19 cellular contexts compared by ENCODE assay signal in the genomic region with DNA sequence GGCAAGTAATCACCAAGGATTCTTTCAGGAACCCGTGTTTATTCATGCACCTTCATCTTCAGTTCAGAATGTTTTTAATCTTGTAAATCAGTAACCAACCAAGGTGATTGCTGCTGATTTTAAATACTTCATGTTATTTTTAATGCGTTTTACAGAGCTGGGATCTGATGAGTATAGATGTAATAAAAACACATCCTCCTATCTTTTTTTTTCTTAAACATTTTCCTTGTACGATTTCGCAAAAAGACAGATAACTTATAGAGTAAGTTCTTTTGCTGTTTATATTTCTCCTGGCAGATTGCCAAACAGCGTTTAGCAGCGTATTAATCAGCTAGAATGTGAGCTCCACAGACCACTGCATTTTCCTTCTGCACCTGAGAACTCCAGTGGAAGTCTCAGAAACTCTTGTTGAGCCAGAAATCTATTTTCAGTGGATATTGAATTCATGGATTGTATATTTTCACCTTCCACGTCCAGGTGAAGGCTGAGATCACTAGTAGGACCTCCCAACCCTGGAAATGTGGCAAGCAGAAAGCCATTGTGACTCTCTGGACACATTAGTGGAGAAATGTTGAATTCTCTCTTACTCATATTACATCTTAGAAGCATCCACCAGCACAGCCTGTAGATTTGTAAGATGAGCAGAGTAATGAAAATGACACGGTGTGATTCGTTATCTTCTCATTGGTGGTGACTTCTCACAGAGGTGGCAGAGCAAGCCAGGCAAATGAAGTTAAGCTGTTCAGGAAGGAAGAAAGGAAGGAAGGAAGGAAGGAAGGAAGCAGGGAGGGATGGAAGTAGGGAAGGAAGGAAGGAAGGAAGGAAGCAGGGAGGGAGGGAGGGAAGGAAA.
DNase-seq lines count a peak whose midpoint lies in the region; ATAC-seq and TF ChIP-seq lines count a peak whose summit lies in the region.
"Had no signal": no experiment of that assay in that cellular context is flagged by ENCODE, and none has a peak within 500 bp of the region (broad histone marks: within the 10 kb centered on the region; RNA-seq: fewer than 3 reads in every experiment).

No MANE protein-coding gene starts in this region.

- H3K27me3 ChIP-seq in left ventricle myocardium inferior (ENCODE audit: low read depth), result no peaks in the 10 kb centered on the region

- no peaks in the 10 kb centered on the region for H3K36me3 ChIP-seq in HEK293 (ENCODE audit: control insufficient read depth in 2 of 2, insufficient read depth in 1 of 2, low read length in 2 of 2)
- no peaks in the 10 kb centered on the region for H3K36me3 ChIP-seq in left ventricle myocardium inferior
- H3K36me3 ChIP-seq: WERI-Rb-1 had no signal

- no peak overlapping the region for H3K4me3 ChIP-seq in HEK293 (ENCODE audit: low read depth, low read length)
- no peak overlapping the region for H3K4me3 ChIP-seq in fibroblast of villous mesenchyme (ENCODE audit: low read depth, low read length)
- H3K4me3 ChIP-seq in left ventricle myocardium inferior, result no peak overlapping the region

- intact Hi-C loops in left ventricle myocardium inferior (cut with micrococcal nuclease) (no loop called here), left cardiac atrium (cut with DNase I) (no loop called here)

- DNase-seq in RKO (ENCODE audit: low spot score) (peak; percentile 27), fibroblast of villous mesenchyme (ENCODE audit: low read depth) (peak; percentile 27), renal cortical epithelial cell (ENCODE audit: low read depth) (peak; percentile 72), left ventricle myocardium inferior (no peak), left cardiac atrium (no peak)
- DNase-seq: activated CD4-positive, alpha-beta T cell treated with anti-CD3 and anti-CD28 coated beads, Interleukin-2, amount 10 ng/mL, durations not matched to agents 7 days and 5 days; activated CD8-positive, alpha-beta memory T cell treated with anti-CD3 and anti-CD28 coated beads, Interleukin-2, amount 10 ng/mL, durations not matched to agents 7 days and 5 days; activated naive CD4-positive, alpha-beta T cell treated with anti-CD3 and anti-CD28 coated beads, Interleukin-2, amount 10 ng/mL, durations not matched to agents 7 days and 5 days; activated T-cell treated with anti-CD3 and anti-CD28 coated beads, Interleukin-2, amount 50 U/mL, for 72 hours; anterior cingulate cortex; CD4-positive, alpha-beta T cell; central memory CD4-positive, alpha-beta T cell; NCI-H2171 treated with DMSO at 0.1 percent for 48 hours; NCI-H524 treated with DMSO at 0.1 percent for 48 hours; RPMI8226; WERI-Rb-1 had no signal

- TF ChIP-seq CTCF in HEK293 (tag by site-specific recombination; IDR thresholded peaks at IDR 0.05) (no peak), fibroblast of villous mesenchyme (IDR thresholded peaks at IDR 0.05; ENCODE audit: insufficient read depth, low read depth, low read length) (no peak), left ventricle myocardium inferior (IDR thresholded peaks at IDR 0.05; ENCODE audit: borderline replicate concordance) (no peak)

- H3K9me3 ChIP-seq in HEK293 (ENCODE audit: control insufficient read depth, insufficient read depth, low read depth, low read length) (no peaks in the 10 kb centered on the region), left ventricle myocardium inferior (replicated peaks) (peaks cover 10% of the 10 kb centered on the region)

- H3K4me1 ChIP-seq in HEK293 (ENCODE audit: control insufficient read depth, insufficient read depth, low read length) (peaks cover 6% of the 10 kb centered on the region), left ventricle myocardium inferior (peaks cover 8% of the 10 kb centered on the region)

- ATAC-seq in GM18907 (IDR thresholded peaks at IDR 0.05; ENCODE audit: unreplicated experiment) (no peak), left cardiac atrium (no peak)
- ATAC-seq: activated CD8-positive, alpha-beta memory T cell treated with anti-CD3 and anti-CD28 coated beads, Interleukin-2, amount 10 ng/mL, durations not matched to agents 7 days and 5 days; activated T-cell treated with anti-CD3 and anti-CD28 coated beads, Interleukin-2, amount 50 U/mL, for 72 hours; sciatic nerve had no signal

- CTCF ChIA-PET in HEK293 (lab: Yijun Ruan, JAX), result interaction anchor here (1.0 kb wide), 1 partner anchor 20 kb away, joined by 3 read pairs; no protein-coding TSS in a partner anchor

- POLR2A ChIA-PET in HEK293 (lab: Yijun Ruan, JAX), result no interaction called here

- H3K27ac ChIP-seq in HEK293 (ENCODE audit: extremely low read depth, low read depth, low read length), result no peak overlapping the region
- no peak overlapping the region for H3K27ac ChIP-seq in left ventricle myocardium inferior (replicated peaks)
- H3K27ac ChIP-seq: WERI-Rb-1 had no signal

TF ChIP-seq in HEK293, 187 proteins besides CTCF, POLR2A, EP300 and RAD21:
- TF ChIP-seq ZNF394 (tag by site-specific recombination; IDR thresholded peaks at IDR 0.05; ENCODE audit: borderline replicate concordance) (no peak), ZNF621 (tag by site-specific recombination; IDR thresholded peaks at IDR 0.05) (no peak), ZNF660 (tag by site-specific recombination; IDR thresholded peaks at IDR 0.05) (peak; percentile 47; the same call in 1 of the 2 replicates), ZNF366 (tag by site-specific recombination; conservative IDR thresholded peaks at IDR 0.05) (peak; percentile 49; the same call in 1 of the 2 replicates), ZNF146 (tag by site-specific recombination; IDR thresholded peaks at IDR 0.05) (no peak), ZNF350 (tag by site-specific recombination; IDR thresholded peaks at IDR 0.05) (0 out of 2 replicates have a peak, but pooled peaks have one; percentile 55), ZNF549 (tag by site-specific recombination; IDR thresholded peaks at IDR 0.05) (0 out of 2 replicates have a peak, but pooled peaks have one; percentile 39)
- TF ChIP-seq, protein P1, sequence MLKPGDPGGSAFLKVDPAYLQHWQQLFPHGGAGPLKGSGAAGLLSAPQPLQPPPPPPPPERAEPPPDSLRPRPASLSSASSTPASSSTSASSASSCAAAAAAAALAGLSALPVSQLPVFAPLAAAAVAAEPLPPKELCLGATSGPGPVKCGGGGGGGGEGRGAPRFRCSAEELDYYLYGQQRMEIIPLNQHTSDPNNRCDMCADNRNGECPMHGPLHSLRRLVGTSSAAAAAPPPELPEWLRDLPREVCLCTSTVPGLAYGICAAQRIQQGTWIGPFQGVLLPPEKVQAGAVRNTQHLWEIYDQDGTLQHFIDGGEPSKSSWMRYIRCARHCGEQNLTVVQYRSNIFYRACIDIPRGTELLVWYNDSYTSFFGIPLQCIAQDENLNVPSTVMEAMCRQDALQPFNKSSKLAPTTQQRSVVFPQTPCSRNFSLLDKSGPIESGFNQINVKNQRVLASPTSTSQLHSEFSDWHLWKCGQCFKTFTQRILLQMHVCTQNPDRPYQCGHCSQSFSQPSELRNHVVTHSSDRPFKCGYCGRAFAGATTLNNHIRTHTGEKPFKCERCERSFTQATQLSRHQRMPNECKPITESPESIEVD (tag by site-specific recombination; IDR thresholded peaks at IDR 0.05), result peak; percentile 28; the same call in 1 of the 2 replicates

Comparison
In these comparisons a context has a peak if more than half of its experiments do, and no peak if none do; other contexts are left out.
1. DNase-seq: peak in RKO (single experiment), fibroblast of villous mesenchyme (single experiment) and renal cortical epithelial cell (single experiment); none in left ventricle myocardium inferior (single experiment) and left cardiac atrium (single experiment).